Comparison of ENCODE assay signal across 2 cellular contexts in the genomic region with DNA sequence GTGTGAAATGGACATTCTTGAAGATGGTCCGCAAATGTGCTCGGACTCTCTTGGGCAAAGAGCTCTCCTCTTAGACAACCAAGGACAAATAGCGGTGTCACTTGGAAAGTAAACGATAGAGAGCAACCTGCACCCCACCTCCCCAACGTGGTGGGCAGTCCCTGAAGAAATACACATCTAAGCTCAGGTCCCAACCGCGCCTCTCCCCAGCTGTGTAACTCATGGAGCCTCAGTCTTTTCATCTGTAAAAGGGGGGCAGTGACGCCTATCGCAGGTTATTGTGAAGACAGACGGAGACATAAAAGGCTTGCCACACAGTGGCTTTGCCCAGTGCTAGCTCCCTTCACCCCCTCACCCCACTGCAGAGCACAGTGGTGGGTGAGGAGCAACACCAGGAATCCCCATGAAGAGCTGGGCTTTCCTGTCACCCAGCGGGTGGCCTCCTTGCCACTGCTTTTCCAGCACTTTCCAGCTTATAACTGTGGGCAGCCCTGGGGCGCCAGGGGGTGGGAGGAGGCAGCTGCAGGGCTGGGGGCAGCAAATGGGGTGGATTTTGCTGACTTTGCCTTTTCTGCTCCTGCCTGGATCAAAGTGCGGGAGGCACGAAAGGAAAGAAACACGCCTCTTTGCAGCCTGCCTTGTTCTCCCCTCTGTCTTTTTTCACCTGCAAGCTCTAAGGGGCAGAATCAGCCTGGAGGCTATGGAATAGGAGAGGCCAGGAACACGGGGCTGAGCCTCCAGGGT.
A peak's percentile ranks its signal among the peaks of the same experiment; 100 is the strongest.
TF ChIP-seq lines count a peak whose summit lies in the region.

No MANE protein-coding gene starts in this region.

TF ChIP-seq in IMR-90, 13 proteins besides CTCF, POLR2A, EP300 and RAD21:
- TF ChIP-seq MAFK (IDR thresholded peaks at IDR 0.05; ENCODE audit: low read depth, low read length), result peak; percentile 79
- TF ChIP-seq FOS (IDR thresholded peaks at IDR 0.05; ENCODE audit: low read depth, low read length), result no peak
- TF ChIP-seq USF2 (IDR thresholded peaks at IDR 0.05; ENCODE audit: low read depth, low read length), result no peak

TF ChIP-seq in H1, 55 proteins besides CTCF, POLR2A, EP300 and RAD21:
- TF ChIP-seq TAF1 (IDR thresholded peaks at IDR 0.05; ENCODE audit: low read depth, low read length) (no peak), MAFK (IDR thresholded peaks at IDR 0.05; ENCODE audit: low read depth, low read length) (peak; percentile 58; the same call in 1 of the 2 replicates), POU5F1 (IDR thresholded peaks at IDR 0.05; ENCODE audit: low read depth, low read length) (no peak), HDAC6 (IDR thresholded peaks at IDR 0.05; ENCODE audit: low read depth, low read length) (no peak), KDM1A (IDR thresholded peaks at IDR 0.05; ENCODE audit: borderline replicate concordance, low read length) (peak; percentile 69; the same call in 1 of the 2 replicates)
